Comparison of ENCODE assay signal across 24 cellular contexts in the genomic region with DNA sequence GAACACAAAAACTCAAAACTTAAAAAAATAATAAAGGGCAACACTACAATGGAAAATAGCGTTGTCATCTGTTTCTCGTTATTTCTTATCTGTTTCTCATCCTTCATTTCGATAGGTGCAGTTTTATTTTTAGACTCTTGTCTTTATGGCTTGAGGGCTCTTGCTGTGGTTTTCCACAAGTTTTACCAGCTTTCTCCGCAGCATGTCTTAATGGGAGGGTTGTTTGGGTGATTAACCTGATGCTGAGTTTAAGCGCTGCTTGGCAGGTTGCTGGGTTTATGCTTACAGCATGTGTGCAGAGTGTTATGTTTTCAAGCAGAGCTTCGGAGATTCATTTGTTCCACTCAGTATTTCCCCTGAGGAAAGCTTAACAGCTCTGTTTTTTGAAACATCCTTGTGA.
DNase-seq lines count a peak whose midpoint lies in the region; ATAC-seq, FAIRE-seq and TF ChIP-seq lines count a peak whose summit lies in the region.
"Had no signal": no experiment of that assay in that cellular context is flagged by ENCODE, and none has a peak within 500 bp of the region (broad histone marks: within the 10 kb centered on the region; RNA-seq: fewer than 3 reads in every experiment).

No MANE protein-coding gene starts in this region.

- in situ Hi-C loops in mammary epithelial cell (cut with MboI; ENCODE audit: low sequenced_read_pairs in 2 of 2) = no loop called here

- peak; percentile 25 for DNase-seq in mammary epithelial cell
- DNase-seq in breast epithelium (ENCODE audit: low spot score in 2 of 2) = no peak
- peak; percentile 83 for DNase-seq in astrocyte (ENCODE audit: low read depth)
- DNase-seq in fibroblast of the conjunctiva (ENCODE audit: low read depth) = peak; percentile 37
- DNase-seq in uterus = peak; percentile 36 to 47
- DNase-seq in GF-D8 (lab: John Stamatoyannopoulos, UW) = no peak
- DNase-seq: activated CD4-positive, alpha-beta T cell treated with anti-CD3 and anti-CD28 coated beads, Interleukin-2, amount 50 U/mL, for 48 hours; activated naive CD4-positive, alpha-beta T cell treated with Interleukin-2 at 50 U/mL for 16 hours; activated T-cell treated with anti-CD3 and anti-CD28 coated beads for 4 hours; body of pancreas; left cardiac atrium; midbrain; MV-4-11; NCI-H2029; NCI-H69; SHP77 treated with DMSO at 0.1 percent for 48 hours; T-helper 17 cell had no signal

- 78% methylated on average over 6 of the region's 6 CpGs for WGBS in mammary epithelial cell (ENCODE audit: low coverage, missing lambda C conversion rate)

- CTCF ChIA-PET in mammary epithelial cell (lab: Charles Lee; ENCODE audit: low non-redundant PET) = interaction anchor here (0.7 kb wide), 1 partner anchor 16 kb away, joined by 5 read pairs; no protein-coding TSS in a partner anchor

- H3K4me1 ChIP-seq in mammary epithelial cell (ENCODE audit: insufficient read depth, low read length) = no peaks in the 10 kb centered on the region
- no peaks in the 10 kb centered on the region for H3K4me1 ChIP-seq in breast epithelium
- H3K4me1 ChIP-seq in astrocyte (ENCODE audit: insufficient read depth, low read length) = no peaks in the 10 kb centered on the region
- no peaks in the 10 kb centered on the region for H3K4me1 ChIP-seq in uterus
- H3K4me1 ChIP-seq: BLaER1, body of pancreas had no signal

- H3K9me3 ChIP-seq in mammary epithelial cell (replicated peaks; ENCODE audit: insufficient read depth, low read length) = no peaks in the 10 kb centered on the region
- peaks cover 0 to 3% of the 10 kb centered on the region in 2 donors for H3K9me3 ChIP-seq in breast epithelium
- H3K9me3 ChIP-seq in astrocyte (ENCODE audit: insufficient read depth, low read depth, low read length) = no peaks in the 10 kb centered on the region
- no peaks in the 10 kb centered on the region for H3K9me3 ChIP-seq in uterus
- H3K9me3 ChIP-seq: BLaER1, body of pancreas had no signal

- no peak overlapping the region for H3K9ac ChIP-seq in mammary epithelial cell (ENCODE audit: insufficient read depth, low read length)
- no peak overlapping the region for H3K9ac ChIP-seq in astrocyte (ENCODE audit: low read length)
- H3K9ac ChIP-seq: BLaER1 had no signal

- H3K27me3 Mint-ChIP-seq in astrocyte (ENCODE audit: low read depth, unreplicated experiment) = peaks cover 2% of the 10 kb centered on the region

- no peaks in the 10 kb centered on the region for H3K4me1 Mint-ChIP-seq in astrocyte (ENCODE audit: low read depth, unreplicated experiment)
- H3K4me1 Mint-ChIP-seq: IgD-negative memory B cell, neural crest cell, T-helper 17 cell had no signal

- H3K27ac Mint-ChIP-seq in astrocyte (ENCODE audit: unreplicated experiment) = no peak overlapping the region
- H3K27ac Mint-ChIP-seq: IgD-negative memory B cell, T-helper 17 cell had no signal

- H2AFZ ChIP-seq in mammary epithelial cell (ENCODE audit: low read depth, low read length) (no peak overlapping the region), astrocyte (ENCODE audit: low read depth, low read length) (no peak overlapping the region)

- H3K27ac ChIP-seq in mammary epithelial cell (ENCODE audit: insufficient read depth, low read depth, low read length) = no peak overlapping the region
- no peak overlapping the region for H3K27ac ChIP-seq in breast epithelium
- H3K27ac ChIP-seq in astrocyte (ENCODE audit: low read depth, low read length) = no peak overlapping the region
- peak overlapping the region; percentile 48 to 65 for H3K27ac ChIP-seq in uterus
- H3K27ac ChIP-seq: BLaER1, body of pancreas, VCaP had no signal

- H3K4me3 ChIP-seq in mammary epithelial cell (replicated peaks in 1 of 3; ENCODE audit: insufficient read depth in 1 of 3, low read depth in 2 of 3, low read length in 3 of 3) = no peak overlapping the region
- no peak overlapping the region for H3K4me3 ChIP-seq in breast epithelium
- no peak overlapping the region for H3K4me3 ChIP-seq in astrocyte (ENCODE audit: insufficient read depth, low read depth, low read length)
- no peak overlapping the region for H3K4me3 ChIP-seq in uterus
- H3K4me3 ChIP-seq: BLaER1, body of pancreas had no signal

- no peak for TF ChIP-seq POLR2A in breast epithelium (IDR thresholded peaks at IDR 0.05)
- TF ChIP-seq POLR2A in uterus (IDR thresholded peaks at IDR 0.05) = no peak

- H3K9me3 Mint-ChIP-seq in astrocyte (ENCODE audit: unreplicated experiment) = peaks cover 3% of the 10 kb centered on the region
- H3K9me3 Mint-ChIP-seq: IgD-negative memory B cell, neural crest cell had no signal

- H3K4me2 ChIP-seq in mammary epithelial cell (ENCODE audit: insufficient read depth, low read depth, low read length) (no peak overlapping the region), astrocyte (ENCODE audit: low read length) (no peak overlapping the region)
- H3K4me2 ChIP-seq: BLaER1 had no signal

- H3K36me3 ChIP-seq in mammary epithelial cell (ENCODE audit: insufficient read depth, low read length) (no peaks in the 10 kb centered on the region), breast epithelium (no peaks in the 10 kb centered on the region), astrocyte (ENCODE audit: insufficient read depth, low read length) (no peaks in the 10 kb centered on the region), uterus (no peaks in the 10 kb centered on the region)
- H3K36me3 ChIP-seq: BLaER1 had no signal

- no peak for FAIRE-seq in astrocyte (lab: Jason Lieb, UNC)
- FAIRE-seq: A204.1 had no signal

- H3K79me2 ChIP-seq in mammary epithelial cell (ENCODE audit: insufficient read depth, low read length) (no peaks in the 10 kb centered on the region), astrocyte (ENCODE audit: insufficient read depth, low read length) (no peaks in the 10 kb centered on the region)

- BruUV-seq in mammary epithelial cell (replicated peaks; lab: Mats Ljungman, UMichigan) = no TSS peak

- no peak overlapping the region for H3K4me3 Mint-ChIP-seq in astrocyte (ENCODE audit: unreplicated experiment)
- H3K4me3 Mint-ChIP-seq: IgD-negative memory B cell, neural crest cell, T-helper 17 cell had no signal

- intact Hi-C loops in mammary epithelial cell (cut with micrococcal nuclease) = no loop called here
- intact Hi-C loops in breast epithelium (cut with DNase I; ENCODE audit: low total_unique reads) = no loop called here
- intact Hi-C loops in uterus (cut with DNase I; ENCODE audit: low total_unique reads) = no loop called here

- no peaks in the 10 kb centered on the region for H3K36me3 Mint-ChIP-seq in astrocyte (ENCODE audit: low read depth, unreplicated experiment)
- H3K36me3 Mint-ChIP-seq: IgD-negative memory B cell had no signal

- H4K20me1 ChIP-seq in mammary epithelial cell (ENCODE audit: insufficient read depth, low read length) (no peaks in the 10 kb centered on the region), astrocyte (ENCODE audit: insufficient read depth, low read length) (no peaks in the 10 kb centered on the region)
- H4K20me1 ChIP-seq: BLaER1 had no signal

- ATAC-seq in HG03521 (IDR thresholded peaks at IDR 0.05; ENCODE audit: unreplicated experiment) (no peak), HG03159 (IDR thresholded peaks at IDR 0.05; ENCODE audit: unreplicated experiment) (no peak)
- ATAC-seq: body of pancreas, left cardiac atrium, T-helper 17 cell had no signal

- TF ChIP-seq CTCF in mammary epithelial cell (conservative IDR thresholded peaks at IDR 0.05 in 1 of 2, IDR thresholded peaks at IDR 0.05 in 1 of 2; ENCODE audit: extremely low read depth in 1 of 2, insufficient read depth in 1 of 2, low read depth in 1 of 2, low read length in 2 of 2) (no peak), breast epithelium (IDR thresholded peaks at IDR 0.05) (no peak), astrocyte (IDR thresholded peaks at IDR 0.05; ENCODE audit: insufficient read depth, low read depth, low read length) (no peak), uterus (IDR thresholded peaks at IDR 0.05) (no peak)

- dilution Hi-C loops in mammary epithelial cell (cut with HindIII; ENCODE audit: low sequenced_read_pairs) = no loop called here

- H3K27me3 ChIP-seq in mammary epithelial cell (ENCODE audit: insufficient read depth, low read length) (no peaks in the 10 kb centered on the region), breast epithelium (no peaks in the 10 kb centered on the region), astrocyte (ENCODE audit: insufficient read depth, low read length) (no peaks in the 10 kb centered on the region), uterus (no peaks in the 10 kb centered on the region)
- H3K27me3 ChIP-seq: BLaER1, body of pancreas had no signal

Comparison
In these comparisons a context has a peak if more than half of its experiments do, and no peak if none do; other contexts are left out.
1. DNase-seq: peak in mammary epithelial cell (single experiment), astrocyte (single experiment), fibroblast of the conjunctiva (single experiment) and uterus (2 of 2); none in breast epithelium (0 of 2) and GF-D8 (single experiment).
2. H3K27ac ChIP-seq: peak in uterus (2 of 2); none in mammary epithelial cell (single experiment), breast epithelium (0 of 2) and astrocyte (single experiment).